Comparison of ENCODE assay signal across 1 cellular context in the genomic region with DNA sequence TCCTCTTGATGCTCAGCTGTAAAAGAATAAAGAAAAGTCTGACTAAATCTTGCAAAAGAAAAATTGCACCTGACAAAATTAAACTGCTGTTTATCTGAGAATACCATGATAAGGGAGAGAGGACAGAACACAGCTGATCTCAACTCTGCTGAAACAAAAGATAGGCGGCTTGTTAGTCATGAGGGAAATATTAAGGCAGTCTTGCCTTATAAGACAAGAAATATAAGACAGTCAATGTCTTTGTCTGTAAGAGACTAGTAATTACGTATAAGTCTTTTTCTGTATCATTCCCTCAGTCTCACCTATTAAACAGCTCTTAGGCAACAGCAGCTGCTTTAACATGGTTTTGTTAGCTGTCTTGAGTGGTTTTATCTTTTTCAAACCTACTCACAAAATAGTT.
TF ChIP-seq lines count a peak whose summit lies in the region.

No MANE protein-coding gene starts in this region.

TF ChIP-seq in IMR-90, 13 proteins besides CTCF, POLR2A, EP300 and RAD21 (continued from another document):
- TF ChIP-seq USF2 (IDR thresholded peaks at IDR 0.05; ENCODE audit: low read depth, low read length), result no peak
- TF ChIP-seq MAFK (IDR thresholded peaks at IDR 0.05; ENCODE audit: low read depth, low read length), result no peak
TF ChIP-seq in IMR-90: peak in this region for 0.
